24 cellular contexts compared by ENCODE assay signal in genomic region chr11:4559527-4560440, GRCh38. TPM values are rescaled to one million over a fixed set of nuclear protein-coding genes. Genes with fewer than 3 reads are reported as not detected.
"Had no signal": no experiment of that assay in that cellular context is flagged by ENCODE, and none has a peak within 500 bp of the region (broad histone marks: within the 10 kb centered on the region; RNA-seq: fewer than 3 reads in every experiment).

No MANE protein-coding gene starts in this region.

- H3K4me3 ChIP-seq: esophagus squamous epithelium, gastrocnemius medialis, left ventricle myocardium inferior, testis had no signal

- DNase-seq: activated CD4-positive, alpha-beta T cell treated with anti-CD3 and anti-CD28 coated beads for 36 hours; activated CD4-positive, alpha-beta T cell treated with anti-CD3 and anti-CD28 coated beads, Interleukin-2, amount 50 U/mL, for 4 hours; activated CD8-positive, alpha-beta memory T cell treated with anti-CD3 and anti-CD28 coated beads, Interleukin-2, amount 50 U/mL, for 48 hours; activated naive CD4-positive, alpha-beta T cell; activated naive CD8-positive, alpha-beta T cell treated with anti-CD3 and anti-CD28 coated beads for 36 hours; activated T-cell treated with anti-CD3 and anti-CD28 coated beads, Interleukin-2, amount 50 U/mL, for 4 hours; cerebellar nuclear complex; cortex of kidney; endodermal cell; esophagus squamous epithelium; gastrocnemius medialis; head of caudate nucleus; kidney glomerular epithelial cell; left ventricle myocardium inferior; stimulated activated CD4-positive, alpha-beta T cell treated with anti-CD3 and anti-CD28 coated beads, Interleukin-2, amount 100 ng/mL, for 48 hours; stimulated activated CD8-positive, alpha-beta memory T cell treated with anti-CD3 and anti-CD28 coated beads, Interleukin-4, amount 100 ng/mL, for 48 hours; stimulated activated naive B cell treated with anti-CD40 and anti-IgM and Interleukin-4, amounts not matched to agents 10 μg/mL and 1 μg/mL and 100 μg/mL, for 72 hours; T-helper 1 cell; testis had no signal

- H3K9me3 Mint-ChIP-seq: activated T-cell treated with anti-CD3 and anti-CD28 coated beads, Interleukin-2, amount 50 U/mL, for 4 hours had no signal

- ATAC-seq: activated CD4-positive, alpha-beta T cell treated with anti-CD3 and anti-CD28 coated beads for 36 hours; activated T-cell treated with anti-CD3 and anti-CD28 coated beads, Interleukin-2, amount 50 U/mL, for 4 hours; gastrocnemius medialis; stimulated activated naive B cell treated with anti-CD40 and anti-IgM and Interleukin-4, amounts not matched to agents 10 μg/mL and 1 μg/mL and 100 μg/mL, for 72 hours had no signal

- H3K4me1 Mint-ChIP-seq: activated CD4-positive, alpha-beta T cell treated with anti-CD3 and anti-CD28 coated beads for 36 hours; activated naive CD8-positive, alpha-beta T cell treated with anti-CD3 and anti-CD28 coated beads for 36 hours; endodermal cell; nephron; stimulated activated naive B cell treated with anti-CD40 and anti-IgM and Interleukin-4, amounts not matched to agents 10 μg/mL and 1 μg/mL and 100 μg/mL, for 72 hours had no signal

- H3K9me3 ChIP-seq: esophagus squamous epithelium, gastrocnemius medialis, testis had no signal

- H3K4me3 Mint-ChIP-seq: activated CD4-positive, alpha-beta T cell treated with anti-CD3 and anti-CD28 coated beads for 36 hours; activated naive CD8-positive, alpha-beta T cell treated with anti-CD3 and anti-CD28 coated beads for 36 hours; activated T-cell treated with anti-CD3 and anti-CD28 coated beads, Interleukin-2, amount 50 U/mL, for 4 hours; endodermal cell; nephron; stimulated activated naive B cell treated with anti-CD40 and anti-IgM and Interleukin-4, amounts not matched to agents 10 μg/mL and 1 μg/mL and 100 μg/mL, for 72 hours had no signal

- H3K27me3 ChIP-seq: esophagus squamous epithelium, gastrocnemius medialis, testis had no signal

- H3K36me3 ChIP-seq: esophagus squamous epithelium, gastrocnemius medialis, left ventricle myocardium inferior had no signal

- H3K4me1 ChIP-seq: gastrocnemius medialis, left ventricle myocardium inferior, testis had no signal

- H3K27ac Mint-ChIP-seq: activated CD4-positive, alpha-beta T cell treated with anti-CD3 and anti-CD28 coated beads for 36 hours; activated naive CD8-positive, alpha-beta T cell treated with anti-CD3 and anti-CD28 coated beads for 36 hours; activated T-helper 2 cell treated with anti-CD3 and anti-CD28 coated beads, Interferon-gamma antibody, Interleukin-2, Interleukin-4, amounts not matched to agents 10 μg/mL and 5 μg/mL and 100 μg/mL, durations not matched to agents 14 hours and 24 hours and 36 hours; endodermal cell; stimulated activated naive B cell treated with anti-CD40 and anti-IgM and Interleukin-4, amounts not matched to agents 10 μg/mL and 1 μg/mL and 100 μg/mL, for 72 hours had no signal

- H3K27ac ChIP-seq: esophagus squamous epithelium, gastrocnemius medialis, left ventricle myocardium inferior, testis had no signal

- H3K36me3 Mint-ChIP-seq: activated naive CD8-positive, alpha-beta T cell treated with anti-CD3 and anti-CD28 coated beads for 36 hours; stimulated activated naive B cell treated with anti-CD40 and anti-IgM and Interleukin-4, amounts not matched to agents 10 μg/mL and 1 μg/mL and 100 μg/mL, for 72 hours had no signal

RNA-seq across cellular contexts. Expression of gene OR52M1, which starts 14.8 kb away (rescaled TPM):
- total RNA-seq: activated CD4-positive, alpha-beta T cell treated with anti-CD3 and anti-CD28 coated beads for 36 hours; activated CD8-positive, alpha-beta memory T cell treated with anti-CD3 and anti-CD28 coated beads for 36 hours; activated naive CD8-positive, alpha-beta T cell treated with anti-CD3 and anti-CD28 coated beads for 36 hours; activated T-cell treated with anti-CD3 and anti-CD28 coated beads, Interleukin-2, amount 50 U/mL, for 4 hours; activated T-helper 2 cell treated with anti-CD3 and anti-CD28 coated beads, Interferon-gamma antibody, Interleukin-2, Interleukin-4, amounts not matched to agents 10 μg/mL and 5 μg/mL and 100 μg/mL, durations not matched to agents 14 hours and 24 hours and 36 hours; endodermal cell; esophagus squamous epithelium; gastrocnemius medialis; left ventricle myocardium inferior; lung microvascular endothelial cell; testis; ureter had no signal

RNA-seq across cellular contexts. Expression of gene OR52I2, which starts 21.8 kb away (rescaled TPM):
- total RNA-seq: activated CD4-positive, alpha-beta T cell treated with anti-CD3 and anti-CD28 coated beads for 36 hours; activated CD8-positive, alpha-beta memory T cell treated with anti-CD3 and anti-CD28 coated beads for 36 hours; activated naive CD8-positive, alpha-beta T cell treated with anti-CD3 and anti-CD28 coated beads for 36 hours; activated T-cell treated with anti-CD3 and anti-CD28 coated beads, Interleukin-2, amount 50 U/mL, for 4 hours; activated T-helper 2 cell treated with anti-CD3 and anti-CD28 coated beads, Interferon-gamma antibody, Interleukin-2, Interleukin-4, amounts not matched to agents 10 μg/mL and 5 μg/mL and 100 μg/mL, durations not matched to agents 14 hours and 24 hours and 36 hours; endodermal cell; esophagus squamous epithelium; gastrocnemius medialis; left ventricle myocardium inferior; lung microvascular endothelial cell; ureter had no signal

RNA-seq across cellular contexts. Expression of gene OR52I1, which starts 34.1 kb away (rescaled TPM):
- total RNA-seq: activated CD4-positive, alpha-beta T cell treated with anti-CD3 and anti-CD28 coated beads for 36 hours; activated CD8-positive, alpha-beta memory T cell treated with anti-CD3 and anti-CD28 coated beads for 36 hours; activated naive CD8-positive, alpha-beta T cell treated with anti-CD3 and anti-CD28 coated beads for 36 hours; activated T-cell treated with anti-CD3 and anti-CD28 coated beads, Interleukin-2, amount 50 U/mL, for 4 hours; activated T-helper 2 cell treated with anti-CD3 and anti-CD28 coated beads, Interferon-gamma antibody, Interleukin-2, Interleukin-4, amounts not matched to agents 10 μg/mL and 5 μg/mL and 100 μg/mL, durations not matched to agents 14 hours and 24 hours and 36 hours; endodermal cell; esophagus squamous epithelium; gastrocnemius medialis; left ventricle myocardium inferior; lung microvascular endothelial cell; testis; ureter had no signal
